Comparison of ENCODE assay signal across 29 cellular contexts in the genomic region with DNA sequence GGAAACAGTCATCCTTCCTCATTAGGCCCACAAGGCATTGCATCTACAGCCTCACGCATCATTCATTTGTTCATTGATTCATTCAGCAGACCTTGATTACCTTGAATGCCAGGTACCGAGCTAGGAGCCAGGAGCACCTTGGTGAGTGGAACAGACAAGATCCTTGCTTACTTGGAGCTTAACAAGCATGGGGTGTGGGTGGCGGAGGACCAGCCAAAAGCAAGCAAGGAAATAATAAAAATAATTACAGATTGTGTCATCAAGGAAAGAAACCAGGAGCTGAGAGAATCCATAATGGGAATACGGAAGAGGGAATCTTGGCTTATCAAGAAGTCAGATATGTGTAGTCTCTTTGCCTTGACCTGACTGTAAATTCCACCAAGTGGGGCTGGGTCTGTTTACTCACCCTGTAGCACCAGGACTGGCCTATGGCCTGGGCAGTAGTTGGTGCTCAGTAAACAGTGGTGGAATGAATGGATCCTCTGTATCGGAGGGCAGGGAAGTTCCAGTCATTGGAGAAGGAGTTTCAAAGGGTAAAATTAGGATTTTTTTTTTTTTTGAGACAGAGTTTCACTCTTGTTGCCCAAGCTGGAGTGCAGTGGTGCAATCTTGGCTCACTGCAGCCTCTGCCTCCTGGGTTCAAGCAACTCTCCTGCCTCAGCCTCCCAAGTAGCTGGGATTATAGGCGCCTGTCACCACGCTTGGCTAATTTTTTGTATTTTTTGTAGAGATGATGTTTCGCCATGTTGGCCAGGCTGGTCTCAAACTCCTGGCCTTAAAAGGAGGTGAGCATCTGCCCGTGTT.
DNase-seq lines count a peak whose midpoint lies in the region; ATAC-seq, FAIRE-seq and TF ChIP-seq lines count a peak whose summit lies in the region.
"Had no signal": no experiment of that assay in that cellular context is flagged by ENCODE, and none has a peak within 500 bp of the region (broad histone marks: within the 10 kb centered on the region; RNA-seq: fewer than 3 reads in every experiment).

No MANE protein-coding gene starts in this region.

- H3K9me3 ChIP-seq in A549: 0 out of 3 replicates have a peak, but pooled peaks cover 4% of the 10 kb centered on the region
- H3K9me3 ChIP-seq: MG63, SJCRH30, tibial nerve had no signal

- H3K9me2 ChIP-seq in GM23338 (ENCODE audit: insufficient read depth): no peaks in the 10 kb centered on the region; the same call in 1 of the 2 replicates

- peak overlapping the region; percentile 24; the same call in 2 of the 3 replicates for H3K4me2 ChIP-seq in A549
- no peak overlapping the region for H3K4me2 ChIP-seq in GM23338

- peaks cover 18% of the 10 kb centered on the region for H3K4me1 ChIP-seq in A549
- H3K4me1 ChIP-seq in GM23338 (ENCODE audit: insufficient read depth): peaks cover 11% of the 10 kb centered on the region
- H3K4me1 ChIP-seq: SJCRH30 had no signal

- H3K27ac Mint-ChIP-seq in GM23338: 0 out of 2 replicates have a peak overlapping the region, but pooled peaks have one; percentile 35
- peak overlapping the region in 4 of 5 experiments; percentile 75 to 98 (median 96) for H3K27ac Mint-ChIP-seq in brain
- peak overlapping the region; percentile 21 to 68 (median 29) for H3K27ac Mint-ChIP-seq in nephron
- no peak overlapping the region for H3K27ac Mint-ChIP-seq in activated CD4-positive, alpha-beta memory T cell treated with anti-CD3 and anti-CD28 coated beads, Interleukin-2, amount 10 ng/mL, durations not matched to agents 7 days and 5 days
- H3K27ac Mint-ChIP-seq: activated B cell treated with CpG ODN at 0.5 μM for 24 hours; activated naive CD4-positive, alpha-beta T cell treated with anti-CD3 and anti-CD28 coated beads, Interleukin-2, amount 10 ng/mL, durations not matched to agents 7 days and 5 days; B cell; HFFc6 had no signal

- no peak overlapping the region for H3K4me3 Mint-ChIP-seq in GM23338
- H3K4me3 Mint-ChIP-seq in brain: peak overlapping the region in 1 of 5 experiments; percentile 2
- H3K4me3 Mint-ChIP-seq in nephron: no peak overlapping the region
- H3K4me3 Mint-ChIP-seq in activated CD4-positive, alpha-beta memory T cell treated with anti-CD3 and anti-CD28 coated beads, Interleukin-2, amount 10 ng/mL, durations not matched to agents 7 days and 5 days: no peak overlapping the region
- H3K4me3 Mint-ChIP-seq: activated B cell treated with CpG ODN at 0.5 μM for 24 hours; activated naive CD4-positive, alpha-beta T cell treated with anti-CD3 and anti-CD28 coated beads, Interleukin-2, amount 10 ng/mL, durations not matched to agents 7 days and 5 days; B cell; HFFc6 had no signal

- no peaks in the 10 kb centered on the region for H3K36me3 ChIP-seq in GM23338 (ENCODE audit: insufficient read depth)
- H3K36me3 ChIP-seq: MG63, SJCRH30, tibial nerve had no signal

- H3F3A ChIP-seq in GM23338 (replicated peaks; ENCODE audit: low read depth): no peaks in the 10 kb centered on the region

- peak in 1 of 2 experiments; percentile 67 for DNase-seq in A549 (ENCODE audit: low read depth in 1 of 2, low spot score in 1 of 2)
- no peak for DNase-seq in GM23338 (ENCODE audit: low spot score)
- no peak for DNase-seq in stimulated activated CD4-positive, alpha-beta T cell treated with anti-CD3 and anti-CD28 coated beads, Interleukin-12 subunit alpha, Interleukin-12 subunit beta, amount 100 ng/mL, for 4 hours
- DNase-seq in DMS 273 treated with DMSO at 0.1 percent for 48 hours (lab: John Stamatoyannopoulos, UW): no peak
- no peak for DNase-seq in NCI-H1436 treated with DMSO at 0.1 percent for 48 hours (lab: John Stamatoyannopoulos, UW)
- DNase-seq in activated CD4-positive, alpha-beta memory T cell treated with anti-CD3 and anti-CD28 coated beads, Interleukin-2, amount 10 ng/mL, durations not matched to agents 7 days and 5 days: no peak
- DNase-seq: activated B cell treated with CpG ODN at 0.5 μM for 24 hours; activated CD8-positive, alpha-beta memory T cell treated with anti-CD3 and anti-CD28 coated beads, Interleukin-2, amount 50 U/mL, for 4 hours; activated naive CD4-positive, alpha-beta T cell treated with anti-CD3 and anti-CD28 coated beads, Interleukin-2, amount 10 ng/mL, durations not matched to agents 7 days and 5 days; amygdala; effector memory CD4-positive, alpha-beta T cell; erythroblast; HFFc6; MG63; NCI-H1105 treated with DMSO at 0.1 percent for 48 hours; NCI-H2029; NCI-H526; nucleus accumbens; SJCRH30; stimulated activated CD4-positive, alpha-beta T cell treated with anti-CD3 and anti-CD28 coated beads, Interleukin-2, amount 100 ng/mL, for 24 hours had no signal

- peaks cover 34% of the 10 kb centered on the region for H3K4me1 Mint-ChIP-seq in GM23338
- H3K4me1 Mint-ChIP-seq in brain: peaks cover 80% of the 10 kb centered on the region
- peaks cover 47% of the 10 kb centered on the region for H3K4me1 Mint-ChIP-seq in nephron
- peaks cover 8% of the 10 kb centered on the region for H3K4me1 Mint-ChIP-seq in activated CD4-positive, alpha-beta memory T cell treated with anti-CD3 and anti-CD28 coated beads, Interleukin-2, amount 10 ng/mL, durations not matched to agents 7 days and 5 days

- TF ChIP-seq RAD21 in A549 (conservative IDR thresholded peaks at IDR 0.05 in 1 of 2, IDR thresholded peaks at IDR 0.05 in 1 of 2): no peak

- no peaks in the 10 kb centered on the region; the same call in 2 of the 3 replicates for H3K36me3 Mint-ChIP-seq in GM23338 (ENCODE audit: low read depth)
- H3K36me3 Mint-ChIP-seq in brain: peaks cover 30% of the 10 kb centered on the region
- peaks cover 27% of the 10 kb centered on the region for H3K36me3 Mint-ChIP-seq in nephron (ENCODE audit: low read depth)
- H3K36me3 Mint-ChIP-seq in activated CD4-positive, alpha-beta memory T cell treated with anti-CD3 and anti-CD28 coated beads, Interleukin-2, amount 10 ng/mL, durations not matched to agents 7 days and 5 days (ENCODE audit: low read depth): peaks cover 14% of the 10 kb centered on the region

- TF ChIP-seq EP300 in A549 (IDR thresholded peaks at IDR 0.05): no peak

- WGBS in A549 (ENCODE audit: missing lambda C conversion rate): 81% methylated on average over 9 of the region's 9 CpGs

- H3K9me3 Mint-ChIP-seq in GM23338 (no peaks in the 10 kb centered on the region; the same call in 2 of the 3 replicates), brain (peaks cover 0 to 5% (median 3%) of the 10 kb centered on the region in 5 experiments), nephron (peaks cover 2% of the 10 kb centered on the region)
- no peaks in the 10 kb centered on the region for H3K9me3 Mint-ChIP-seq in activated CD4-positive, alpha-beta memory T cell treated with anti-CD3 and anti-CD28 coated beads, Interleukin-2, amount 10 ng/mL, durations not matched to agents 7 days and 5 days
- H3K9me3 Mint-ChIP-seq: activated naive CD4-positive, alpha-beta T cell treated with anti-CD3 and anti-CD28 coated beads, Interleukin-2, amount 10 ng/mL, durations not matched to agents 7 days and 5 days; HFFc6 had no signal

- no peak overlapping the region for H3K4me3 ChIP-seq in A549
- H3K4me3 ChIP-seq in GM23338: no peak overlapping the region
- H3K4me3 ChIP-seq: lung, MG63, SJCRH30, skin epidermis, tibial nerve had no signal

- ATAC-seq in A549 (peak in 1 of 2 experiments; percentile 83; a peak in 4 of 6 replicates), GM23338 (no peak)

- no peaks in the 10 kb centered on the region for H3K27me3 ChIP-seq in GM23338 (ENCODE audit: insufficient read depth)
- H3K27me3 ChIP-seq: MG63, SJCRH30, tibial nerve had no signal

- H3K79me2 ChIP-seq in GM23338 (replicated peaks; ENCODE audit: insufficient read depth): peaks cover 14% of the 10 kb centered on the region

- no peaks in the 10 kb centered on the region; the same call in none of the 2 replicates for H4K20me1 ChIP-seq in GM23338 (replicated peaks; ENCODE audit: insufficient read depth)

- POLR2A ChIA-PET in A549 (lab: Yijun Ruan, JAX): no interaction called here
- POLR2A ChIA-PET in activated CD4-positive, alpha-beta memory T cell treated with anti-CD3 and anti-CD28 coated beads, Interleukin-2, amount 10 ng/mL, durations not matched to agents 7 days and 5 days (lab: Charles Lee): interaction anchor here (1.0 kb wide), 1 partner anchor 26 kb away, joined by 3 read pairs; no protein-coding TSS in a partner anchor

- no peak for FAIRE-seq in A549 (lab: Jason Lieb, UNC)
- FAIRE-seq: bronchial epithelial cell, colon, RCC 7860 had no signal

- H3K27me3 Mint-ChIP-seq in GM23338 (ENCODE audit: insufficient read depth, low read depth, poor library complexity): no peaks in the 10 kb centered on the region
- H3K27me3 Mint-ChIP-seq in brain: no peaks in the 10 kb centered on the region
- H3K27me3 Mint-ChIP-seq in nephron (ENCODE audit: low read depth): peaks cover 5% of the 10 kb centered on the region
- H3K27me3 Mint-ChIP-seq in activated CD4-positive, alpha-beta memory T cell treated with anti-CD3 and anti-CD28 coated beads, Interleukin-2, amount 10 ng/mL, durations not matched to agents 7 days and 5 days: no peaks in the 10 kb centered on the region
- H3K27me3 Mint-ChIP-seq: activated B cell treated with CpG ODN at 0.5 μM for 24 hours; activated naive CD4-positive, alpha-beta T cell treated with anti-CD3 and anti-CD28 coated beads, Interleukin-2, amount 10 ng/mL, durations not matched to agents 7 days and 5 days; B cell had no signal

- no peak for TF ChIP-seq CTCF in A549 (IDR thresholded peaks at IDR 0.05)
- no peak for TF ChIP-seq CTCF in GM23338 (conservative IDR thresholded peaks at IDR 0.05; ENCODE audit: low read depth in 2 of 2)
- TF ChIP-seq CTCF in brain (conservative IDR thresholded peaks at IDR 0.05): no peak
- no peak for TF ChIP-seq CTCF in nephron (IDR thresholded peaks at IDR 0.05; ENCODE audit: unreplicated experiment in 3 of 3)

- no peak overlapping the region for H2AFZ ChIP-seq in GM23338

- peak overlapping the region in 1 of 2 experiments; percentile 29; a peak in 3 of 6 replicates for H3K27ac ChIP-seq in A549
- H3K27ac ChIP-seq in GM23338 (ENCODE audit: low read depth): no peak overlapping the region
- H3K27ac ChIP-seq: SJCRH30, skin epidermis, tibial nerve had no signal

- CTCF ChIA-PET in A549 (lab: Yijun Ruan, JAX): interaction anchor here (1.1 to 1.7 kb wide), 3 partner anchors 13 to 171 kb away, joined by 3 to 8 read pairs (median 5); no protein-coding TSS in a partner anchor
- CTCF ChIA-PET in activated CD4-positive, alpha-beta memory T cell treated with anti-CD3 and anti-CD28 coated beads, Interleukin-2, amount 10 ng/mL, durations not matched to agents 7 days and 5 days (lab: Charles Lee): interaction anchor here (1.4 kb wide), 1 partner anchor 171 kb away, joined by 4 read pairs; no protein-coding TSS in a partner anchor

- TF ChIP-seq POLR2A in A549 (IDR thresholded peaks at IDR 0.05; ENCODE audit: low read length): no peak

TF ChIP-seq in A549, 52 proteins besides CTCF, POLR2A, EP300 and RAD21 (continues in another document):
- TF ChIP-seq ZFP36 (IDR thresholded peaks at IDR 0.05; ENCODE audit: borderline replicate concordance, partially characterized antibody): no peak
- no peak for TF ChIP-seq MAZ (IDR thresholded peaks at IDR 0.05; ENCODE audit: borderline replicate concordance, low read depth, low read length)
- TF ChIP-seq HOXA7 (CRISPR knock-in tag; IDR thresholded peaks at IDR 0.05): no peak
